Comparison of ENCODE assay signal across 9 cellular contexts in genomic region chr3:27532931-27533607, GRCh38. TPM values are rescaled to one million over a fixed set of nuclear protein-coding genes. Genes with fewer than 3 reads are reported as not detected.
DNase-seq lines count a peak whose midpoint lies in the region; ATAC-seq, FAIRE-seq and TF ChIP-seq lines count a peak whose summit lies in the region.
"Had no signal": no experiment of that assay in that cellular context is flagged by ENCODE, and none has a peak within 500 bp of the region (broad histone marks: within the 10 kb centered on the region; RNA-seq: fewer than 3 reads in every experiment).

No MANE protein-coding gene starts in this region.

- H3K4me1 ChIP-seq in SK-N-SH (ENCODE audit: control insufficient read depth in 1 of 2, insufficient read depth in 2 of 2, low read depth in 1 of 2, low read length in 1 of 2) (peaks cover 0 to 29% of the 10 kb centered on the region in 2 experiments; a peak in 2 of 4 replicates), skeletal muscle tissue (ENCODE audit: control insufficient read depth in 3 of 3, insufficient read depth in 3 of 3, low read length in 3 of 3) (peaks cover 3 to 9% (median 3%) of the 10 kb centered on the region in 3 donors)

- H3K79me2 ChIP-seq in SK-N-SH (ENCODE audit: insufficient read depth), result no peaks in the 10 kb centered on the region

- peak overlapping the region in 1 of 2 experiments; percentile 92; a peak in 3 of 4 replicates for H3K27ac ChIP-seq in SK-N-SH (ENCODE audit: low read depth in 2 of 2, low read length in 1 of 2)
- peak overlapping the region; percentile 43 for H3K27ac ChIP-seq in skeletal muscle tissue (ENCODE audit: low read depth, low read length)

- no peaks in the 10 kb centered on the region for H3K9me3 ChIP-seq in SK-N-SH
- H3K9me3 ChIP-seq in skeletal muscle tissue (ENCODE audit: control insufficient read depth in 3 of 3, low read length in 3 of 3), result no peaks in the 10 kb centered on the region

- TF ChIP-seq RAD21 in SK-N-SH (IDR thresholded peaks at IDR 0.05; ENCODE audit: low read length), result no peak

- H2AFZ ChIP-seq in SK-N-SH (ENCODE audit: low read depth), result peak overlapping the region; percentile 42

- TF ChIP-seq CTCF in SK-N-SH (IDR thresholded peaks at IDR 0.05) (no peak), fibroblast of the aortic adventitia (IDR thresholded peaks at IDR 0.05; ENCODE audit: insufficient read depth, low read length) (no peak)

- CTCF ChIA-PET in SK-N-SH (lab: Yijun Ruan, JAX), result no interaction called here

- H3K27me3 ChIP-seq in H7 (ENCODE audit: control insufficient read depth, insufficient read depth, low read length) (no peaks in the 10 kb centered on the region), SK-N-SH (ENCODE audit: insufficient read depth) (no peaks in the 10 kb centered on the region), skeletal muscle tissue (ENCODE audit: control insufficient read depth in 3 of 3, insufficient read depth in 3 of 3, low read length in 3 of 3) (no peaks in the 10 kb centered on the region)

- peak overlapping the region; percentile 52; the same call in 1 of the 2 replicates for H3K9ac ChIP-seq in SK-N-SH
- H3K9ac ChIP-seq in skeletal muscle tissue (ENCODE audit: low read depth in 1 of 3, low read length in 3 of 3), result no peak overlapping the region

- peak; percentile 18 for DNase-seq in H7
- no peak for DNase-seq in SK-N-SH
- DNase-seq in fibroblast of the aortic adventitia (ENCODE audit: low read depth), result peak; percentile 45
- no peak for DNase-seq in H54 (ENCODE audit: insufficient read length, low spot score)
- DNase-seq: NCI-H2227 treated with DMSO at 0.1 percent for 48 hours had no signal

- TF ChIP-seq POLR2A in H54 (IDR thresholded peaks at IDR 0.05; ENCODE audit: low read depth, low read length), result no peak

- no peak for TF ChIP-seq EP300 in SK-N-SH (IDR thresholded peaks at IDR 0.05; ENCODE audit: borderline replicate concordance in 1 of 2, low read depth in 1 of 2, low read length in 1 of 2)

- POLR2A ChIA-PET in SK-N-SH (lab: Yijun Ruan, JAX), result interaction anchor here (0.6 kb wide), 1 partner anchor 44 kb away, joined by 7 read pairs; no protein-coding TSS in a partner anchor

- H3K36me3 ChIP-seq in H7 (replicated peaks; ENCODE audit: control insufficient read depth, insufficient read depth, low read length) (no peaks in the 10 kb centered on the region), SK-N-SH (replicated peaks in 1 of 2; ENCODE audit: control insufficient read depth in 1 of 2, insufficient read depth in 2 of 2, low read length in 1 of 2) (no peaks in the 10 kb centered on the region), skeletal muscle tissue (ENCODE audit: control insufficient read depth in 3 of 3, insufficient read depth in 3 of 3, low read length in 3 of 3) (no peaks in the 10 kb centered on the region)

- H3K4me2 ChIP-seq in SK-N-SH, result peak overlapping the region; percentile 64; the same call in 1 of the 2 replicates

- peaks cover 35% of the 10 kb centered on the region for H3F3A ChIP-seq in SK-N-SH (replicated peaks; ENCODE audit: insufficient read depth)

- H3K4me3 ChIP-seq in H7 (ENCODE audit: insufficient read depth, low read depth, low read length) (no peak overlapping the region), SK-N-SH (ENCODE audit: low read depth in 2 of 2, low read length in 1 of 2) (no peak overlapping the region), fibroblast of the aortic adventitia (ENCODE audit: low read depth, low read length) (no peak overlapping the region), skeletal muscle tissue (ENCODE audit: low read length in 3 of 3) (no peak overlapping the region)

- no peak for FAIRE-seq in H54 (lab: Jason Lieb, UNC)

- H3K9me2 ChIP-seq in SK-N-SH, result no peaks in the 10 kb centered on the region

- ATAC-seq in HG03196 (IDR thresholded peaks at IDR 0.05; ENCODE audit: unreplicated experiment) (no peak), HG02759 (IDR thresholded peaks at IDR 0.05; ENCODE audit: unreplicated experiment) (no peak), GM19397 (IDR thresholded peaks at IDR 0.05; ENCODE audit: unreplicated experiment) (no peak)

- WGBS in SK-N-SH (ENCODE audit: low lambda C conversion rate), result 80% methylated on average over 6 of the region's 6 CpGs

- no peaks in the 10 kb centered on the region for H4K20me1 ChIP-seq in SK-N-SH (ENCODE audit: insufficient read depth)

TF ChIP-seq in SK-N-SH, 30 proteins besides CTCF, POLR2A, EP300 and RAD21 (continues in another document):
- TF ChIP-seq, protein P1, sequence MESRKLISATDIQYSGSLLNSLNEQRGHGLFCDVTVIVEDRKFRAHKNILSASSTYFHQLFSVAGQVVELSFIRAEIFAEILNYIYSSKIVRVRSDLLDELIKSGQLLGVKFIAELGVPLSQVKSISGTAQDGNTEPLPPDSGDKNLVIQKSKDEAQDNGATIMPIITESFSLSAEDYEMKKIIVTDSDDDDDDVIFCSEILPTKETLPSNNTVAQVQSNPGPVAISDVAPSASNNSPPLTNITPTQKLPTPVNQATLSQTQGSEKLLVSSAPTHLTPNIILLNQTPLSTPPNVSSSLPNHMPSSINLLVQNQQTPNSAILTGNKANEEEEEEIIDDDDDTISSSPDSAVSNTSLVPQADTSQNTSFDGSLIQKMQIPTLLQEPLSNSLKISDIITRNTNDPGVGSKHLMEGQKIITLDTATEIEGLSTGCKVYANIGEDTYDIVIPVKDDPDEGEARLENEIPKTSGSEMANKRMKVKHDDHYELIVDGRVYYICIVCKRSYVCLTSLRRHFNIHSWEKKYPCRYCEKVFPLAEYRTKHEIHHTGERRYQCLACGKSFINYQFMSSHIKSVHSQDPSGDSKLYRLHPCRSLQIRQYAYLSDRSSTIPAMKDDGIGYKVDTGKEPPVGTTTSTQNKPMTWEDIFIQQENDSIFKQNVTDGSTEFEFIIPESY (IDR thresholded peaks at IDR 0.05; ENCODE audit: borderline replicate concordance, low read depth), result no peak
- TF ChIP-seq NFIC (IDR thresholded peaks at IDR 0.05; ENCODE audit: borderline replicate concordance) (no peak), FOSL2 (IDR thresholded peaks at IDR 0.05; ENCODE audit: borderline replicate concordance, low read depth) (no peak), IRF3 (IDR thresholded peaks at IDR 0.05; ENCODE audit: low read depth, low read length) (no peak), POLR2AphosphoS5 (IDR thresholded peaks at IDR 0.05; ENCODE audit: low read depth, low read length) (no peak), RCOR1 (IDR thresholded peaks at IDR 0.05; ENCODE audit: low read length) (no peak), GATA2 (CRISPR knock-in tag; IDR thresholded peaks at IDR 0.05) (no peak), ELF1 (IDR thresholded peaks at IDR 0.05) (no peak), TEAD4 (IDR thresholded peaks at IDR 0.05; ENCODE audit: borderline replicate concordance, insufficient read depth) (no peak), FOXM1 (IDR thresholded peaks at IDR 0.05; ENCODE audit: low read depth) (no peak), SMC3 (IDR thresholded peaks at IDR 0.05; ENCODE audit: low read depth, low read length) (no peak), MXI1 (IDR thresholded peaks at IDR 0.05; ENCODE audit: low read depth, low read length) (no peak), PBX3 (IDR thresholded peaks at IDR 0.05) (no peak), RXRA (IDR thresholded peaks at IDR 0.05; ENCODE audit: borderline replicate concordance, low read depth) (no peak), EZH2phosphoT487 (IDR thresholded peaks at IDR 0.05; ENCODE audit: borderline replicate concordance, low read depth) (no peak), SIN3A (IDR thresholded peaks at IDR 0.05; ENCODE audit: borderline replicate concordance, low read depth, low read length) (no peak), USF2 (IDR thresholded peaks at IDR 0.05; ENCODE audit: borderline replicate concordance, low read depth, low read length) (no peak)

RNA-seq across cellular contexts. Expression of gene SLC4A7, which starts 48.9 kb away (rescaled TPM):
- 61.1 and 112 TPM in 2 replicates for total RNA-seq in H7 (2014; rRNA removed; shearing (Covaris generic))
- 3.9 and 5.9 TPM in 2 replicates for polyA plus RNA-seq in SK-N-SH (2012; rRNA removed)
- polyA plus RNA-seq in SK-N-SH (2012; cell fraction: cytosol; rRNA removed), result 4.3 and 4.8 TPM in 2 replicates
- 7.9 and 18.4 TPM in 2 replicates for polyA plus RNA-seq in SK-N-SH (2012; cell fraction: nucleus; rRNA removed)
- total RNA-seq in fibroblast of the aortic adventitia (ENCODE audit: low replicate concordance) (165 and 450 TPM in 2 replicates), skeletal muscle tissue (54.3 TPM)

Comparison
In these comparisons a context has a peak if more than half of its experiments do, and no peak if none do; other contexts are left out.
1. DNase-seq: peak in H7 (single experiment) and fibroblast of the aortic adventitia (single experiment); none in SK-N-SH (single experiment) and H54 (single experiment).